In genomic region chr2:27735263-27735904, GRCh38 we compare ENCODE assay signal across 8 cellular contexts.
DNase-seq lines count a peak whose midpoint lies in the region; ATAC-seq and TF ChIP-seq lines count a peak whose summit lies in the region.

No MANE protein-coding gene starts in this region.

- peaks cover 13% of the 10 kb centered on the region for H3K4me1 Mint-ChIP-seq in activated naive CD4-positive, alpha-beta T cell treated with anti-CD3 and anti-CD28 coated beads, Interleukin-2, amount 10 ng/mL, durations not matched to agents 7 days and 5 days
- peaks cover 9% of the 10 kb centered on the region for H3K4me1 Mint-ChIP-seq in nephron

- no peak overlapping the region for H3K27ac Mint-ChIP-seq in activated naive CD4-positive, alpha-beta T cell treated with anti-CD3 and anti-CD28 coated beads, Interleukin-2, amount 10 ng/mL, durations not matched to agents 7 days and 5 days
- H3K27ac Mint-ChIP-seq in nephron, result peak overlapping the region; percentile 20 to 82 (median 48)

- peak; percentile 66 for DNase-seq in NCI-H748 (lab: John Stamatoyannopoulos, UW; ENCODE audit: unreplicated experiment)
- DNase-seq in NCI-H748 treated with DMSO at 0.1 percent for 48 hours (lab: John Stamatoyannopoulos, UW), result no peak
- DNase-seq in activated naive CD4-positive, alpha-beta T cell treated with anti-CD3 and anti-CD28 coated beads, Interleukin-2, amount 10 ng/mL, durations not matched to agents 7 days and 5 days, result peak; percentile 66
- peak; percentile 49 for DNase-seq in foreskin melanocyte
- peak; percentile 74 for DNase-seq in stimulated activated naive CD8-positive, alpha-beta T cell treated with anti-CD3 and anti-CD28 coated beads, Interleukin-15, Interleukin-2, amounts not matched to agents 100 U/mL and 50 U/mL, for 24 hours

- H3K9me3 Mint-ChIP-seq in activated naive CD4-positive, alpha-beta T cell treated with anti-CD3 and anti-CD28 coated beads, Interleukin-2, amount 10 ng/mL, durations not matched to agents 7 days and 5 days, result peaks cover 1% of the 10 kb centered on the region
- H3K9me3 Mint-ChIP-seq in nephron, result peaks cover 6% of the 10 kb centered on the region

- CTCF ChIA-PET in activated naive CD4-positive, alpha-beta T cell treated with anti-CD3 and anti-CD28 coated beads, Interleukin-2, amount 10 ng/mL, durations not matched to agents 7 days and 5 days (lab: Charles Lee), result interaction anchor here (3.2 kb wide), 1 partner anchor 12 kb away, joined by 12 read pairs; no protein-coding TSS in a partner anchor

- peaks cover 3% of the 10 kb centered on the region for H3K27me3 Mint-ChIP-seq in activated naive CD4-positive, alpha-beta T cell treated with anti-CD3 and anti-CD28 coated beads, Interleukin-2, amount 10 ng/mL, durations not matched to agents 7 days and 5 days
- H3K27me3 Mint-ChIP-seq in nephron (ENCODE audit: low read depth), result peaks cover 6% of the 10 kb centered on the region

- no peaks in the 10 kb centered on the region for H3K36me3 Mint-ChIP-seq in activated naive CD4-positive, alpha-beta T cell treated with anti-CD3 and anti-CD28 coated beads, Interleukin-2, amount 10 ng/mL, durations not matched to agents 7 days and 5 days
- H3K36me3 Mint-ChIP-seq in nephron (ENCODE audit: low read depth), result no peaks in the 10 kb centered on the region

- H3K4me3 Mint-ChIP-seq in activated naive CD4-positive, alpha-beta T cell treated with anti-CD3 and anti-CD28 coated beads, Interleukin-2, amount 10 ng/mL, durations not matched to agents 7 days and 5 days, result peak overlapping the region; percentile 12
- H3K4me3 Mint-ChIP-seq in nephron, result peak overlapping the region; percentile 74 to 78 (median 77)

- TF ChIP-seq CTCF in nephron (IDR thresholded peaks at IDR 0.05; ENCODE audit: unreplicated experiment in 3 of 3), result no peak

- peak; percentile 86 for ATAC-seq in stimulated activated naive CD8-positive, alpha-beta T cell treated with anti-CD3 and anti-CD28 coated beads, Interleukin-15, Interleukin-2, amounts not matched to agents 100 U/mL and 50 U/mL, for 24 hours
- no peak for ATAC-seq in HG02623 (IDR thresholded peaks at IDR 0.05; ENCODE audit: unreplicated experiment)
- no peak for ATAC-seq in GM21576 (IDR thresholded peaks at IDR 0.05; ENCODE audit: unreplicated experiment)
